Comparison of ENCODE assay signal across 15 cellular contexts in the genomic region with DNA sequence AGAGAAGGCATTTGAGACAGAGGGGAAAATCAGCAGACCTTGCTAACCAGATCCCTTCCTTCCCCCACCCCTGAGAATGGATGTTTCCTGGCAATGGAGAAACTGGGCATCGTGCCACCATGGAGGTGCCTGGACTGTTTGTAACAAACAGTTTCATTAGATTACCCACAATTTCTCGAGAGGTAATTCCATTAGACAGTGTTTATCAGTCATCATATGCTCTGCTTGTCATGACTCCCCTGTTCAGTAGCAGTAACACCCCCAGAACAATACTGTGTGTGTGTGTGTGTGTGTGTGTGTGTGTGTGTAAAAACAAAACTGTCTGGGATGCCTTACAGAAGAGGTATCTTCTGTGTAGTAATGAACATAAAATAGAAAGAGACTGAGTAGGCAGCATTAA.
DNase-seq lines count a peak whose midpoint lies in the region; ATAC-seq and TF ChIP-seq lines count a peak whose summit lies in the region.
"Had no signal": no experiment of that assay in that cellular context is flagged by ENCODE, and none has a peak within 500 bp of the region (broad histone marks: within the 10 kb centered on the region; RNA-seq: fewer than 3 reads in every experiment).

No MANE protein-coding gene starts in this region.

- H3K9me3 ChIP-seq in RWPE2 (ENCODE audit: severe bottlenecking) (no peaks in the 10 kb centered on the region), heart right ventricle (no peaks in the 10 kb centered on the region)

- H3K4me1 ChIP-seq in RWPE2 (ENCODE audit: insufficient read depth, poor library complexity, severe bottlenecking) = no peaks in the 10 kb centered on the region
- peaks cover 0 to 15% (median 0%) of the 10 kb centered on the region in 9 donors for H3K4me1 ChIP-seq in heart right ventricle

- DNase-seq in NCI-H345 (lab: John Stamatoyannopoulos, UW) (peak; percentile 55), NCI-H345 treated with DMSO at 0.1 percent for 48 hours (lab: John Stamatoyannopoulos, UW; ENCODE audit: unreplicated experiment) (no peak), RWPE2 (ENCODE audit: low spot score) (no peak), heart right ventricle (peak; percentile 59 to 84), ureter (ENCODE audit: low spot score) (peak; percentile 52), SIG-M5 (lab: John Stamatoyannopoulos, UW) (no peak)
- DNase-seq: activated CD4-positive, alpha-beta T cell treated with anti-CD3 and anti-CD28 coated beads for 36 hours; DND-41; KBM-7; naive thymus-derived CD8-positive, alpha-beta T cell; trophoblast cell had no signal

- no peaks in the 10 kb centered on the region for H3K27me3 ChIP-seq in RWPE2 (ENCODE audit: insufficient read depth, poor library complexity, severe bottlenecking)
- H3K27me3 ChIP-seq in heart right ventricle = no peaks in the 10 kb centered on the region

- WGBS in heart right ventricle, 2 donors = 18 to 19% methylated on average over 2 of the region's 2 CpGs

- peak; percentile 17; the same call in 1 of the 3 replicates for ATAC-seq in RWPE2 (ENCODE audit: low read depth)
- peak; percentile 65 to 99 (median 96) for ATAC-seq in heart right ventricle
- no peak for ATAC-seq in GM21528 (IDR thresholded peaks at IDR 0.05; ENCODE audit: low FRiP score, unreplicated experiment)
- ATAC-seq in GM18909 (IDR thresholded peaks at IDR 0.05; ENCODE audit: poor library complexity, unreplicated experiment) = no peak
- ATAC-seq: activated CD4-positive, alpha-beta T cell treated with anti-CD3 and anti-CD28 coated beads for 36 hours; activated T-helper 17 cell treated with anti-CD3 and anti-CD28 coated beads, Interleukin-2, amount 50 U/mL, for 72 hours; naive thymus-derived CD8-positive, alpha-beta T cell had no signal

- no peak for TF ChIP-seq CTCF in RWPE2 (IDR thresholded peaks at IDR 0.05; ENCODE audit: poor library complexity, severe bottlenecking)
- TF ChIP-seq CTCF in heart right ventricle (IDR thresholded peaks at IDR 0.05) = no peak

- H3K27ac ChIP-seq in RWPE2 (ENCODE audit: poor library complexity, severe bottlenecking) (no peak overlapping the region), heart right ventricle (peak overlapping the region in 4 of 10 donors; percentile 43 to 65 (median 50))
- H3K27ac ChIP-seq: skin epidermis had no signal

- intact Hi-C loops in heart right ventricle (cut with DNase I) = loop anchor here in 3 of 10 donors (2.0 to 10.0 kb wide), 3 partner anchors 101 to 103 kb away; no protein-coding TSS in a partner anchor

- H3K36me3 ChIP-seq in RWPE2 (ENCODE audit: low read depth) = no peaks in the 10 kb centered on the region
- no peaks in the 10 kb centered on the region for H3K36me3 ChIP-seq in heart right ventricle

- H3K4me3 ChIP-seq in RWPE2 (ENCODE audit: severe bottlenecking) (no peak overlapping the region), heart right ventricle (no peak overlapping the region)
- H3K4me3 ChIP-seq: skin epidermis had no signal

Comparison
In these comparisons a context has a peak if more than half of its experiments do, and no peak if none do; other contexts are left out.
1. DNase-seq: peak in NCI-H345 (single experiment), heart right ventricle (2 of 2) and ureter (single experiment); none in NCI-H345 treated with DMSO at 0.1 percent for 48 hours (single experiment), RWPE2 (single experiment) and SIG-M5 (single experiment).
2. ATAC-seq: peak in RWPE2 (single experiment) and heart right ventricle (8 of 8); none in GM21528 (single experiment) and GM18909 (single experiment).